4 cellular contexts compared by ENCODE assay signal in the genomic region with DNA sequence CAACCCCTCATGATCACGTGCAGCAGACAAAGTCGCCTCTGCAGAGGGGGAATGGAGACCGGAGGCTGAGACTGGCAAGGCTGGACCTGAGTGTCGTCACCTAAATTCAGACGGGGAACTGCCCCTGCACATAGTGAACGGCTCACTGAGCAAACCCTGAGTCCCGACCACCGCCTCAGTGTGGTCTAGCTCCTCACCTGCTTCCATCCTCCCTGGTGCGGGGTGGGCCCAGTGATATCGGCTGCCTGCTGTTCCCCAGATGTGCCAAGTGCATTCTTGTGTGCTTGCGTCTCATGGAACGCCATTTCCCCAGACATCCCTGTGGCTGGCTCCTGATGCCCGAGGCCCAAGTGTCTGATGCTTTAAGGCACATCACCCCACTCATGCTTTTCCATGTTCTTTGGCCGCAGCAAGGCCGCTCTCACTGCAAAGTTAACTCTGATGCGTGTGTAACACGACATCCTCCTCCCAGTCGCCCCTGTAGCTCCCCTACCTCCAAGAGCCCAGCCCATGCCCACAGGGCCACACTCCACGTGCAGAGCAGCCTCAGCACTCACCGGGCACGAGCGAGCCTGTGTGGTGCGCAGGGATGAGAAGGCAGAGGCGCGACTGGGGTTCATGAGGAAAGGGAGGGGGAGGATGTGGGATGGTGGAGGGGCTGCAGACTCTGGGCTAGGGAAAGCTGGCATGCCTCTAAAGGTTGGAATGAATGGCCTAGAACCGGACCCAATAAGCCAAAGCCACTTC. TPM values are rescaled to one million over a fixed set of nuclear protein-coding genes. Genes with fewer than 3 reads are reported as not detected.
"Had no signal": no experiment of that assay in that cellular context is flagged by ENCODE, and none has a peak within 500 bp of the region (broad histone marks: within the 10 kb centered on the region; RNA-seq: fewer than 3 reads in every experiment).

No MANE protein-coding gene starts in this region.

RNA-seq across cellular contexts. Expression of a gene that starts 47.6 kb away (rescaled TPM):
- total RNA-seq: LHCN-M2, M059J, MCF 10A, NCI-H460 had no signal
